In genomic region chr6:16676978-16677377, GRCh38 we compare ENCODE assay signal across 10 cellular contexts.
DNase-seq lines count a peak whose midpoint lies in the region; ATAC-seq and TF ChIP-seq lines count a peak whose summit lies in the region.
"Had no signal": no experiment of that assay in that cellular context is flagged by ENCODE, and none has a peak within 500 bp of the region (broad histone marks: within the 10 kb centered on the region; RNA-seq: fewer than 3 reads in every experiment).

No MANE protein-coding gene starts in this region.

- H3K9me3 ChIP-seq in left lung = no peaks in the 10 kb centered on the region
- H3K9me3 ChIP-seq in uterus = no peaks in the 10 kb centered on the region
- H3K9me3 ChIP-seq in BE2C = no peaks in the 10 kb centered on the region

- H3K27ac ChIP-seq in left lung (peak overlapping the region; percentile 30 to 46), uterus (peak overlapping the region; percentile 61 to 74)

- H3K4me3 Mint-ChIP-seq in activated naive CD8-positive, alpha-beta T cell = no peak overlapping the region
- H3K4me3 Mint-ChIP-seq in activated naive CD8-positive, alpha-beta T cell treated with anti-CD3 and anti-CD28 coated beads for 36 hours = no peak overlapping the region

- H3K27me3 ChIP-seq in left lung (no peaks in the 10 kb centered on the region), uterus (no peaks in the 10 kb centered on the region), BE2C (no peaks in the 10 kb centered on the region)

- TF ChIP-seq POLR2A in uterus (IDR thresholded peaks at IDR 0.05) = no peak

- in situ Hi-C loops in astrocyte of the spinal cord (cut with HindIII; ENCODE audit: low sequenced_read_pairs) = no loop called here

- intact Hi-C loops in left lung (cut with DNase I) = no loop called here
- intact Hi-C loops in uterus (cut with DNase I; ENCODE audit: low total_unique reads) = no loop called here

- H3K4me3 ChIP-seq in astrocyte of the spinal cord (ENCODE audit: low read depth, low read length) = no peak overlapping the region
- no peak overlapping the region for H3K4me3 ChIP-seq in left lung
- no peak overlapping the region for H3K4me3 ChIP-seq in uterus
- no peak overlapping the region for H3K4me3 ChIP-seq in BE2C (ENCODE audit: low read depth, low read length)

- H3K36me3 ChIP-seq in left lung (no peaks in the 10 kb centered on the region), uterus (no peaks in the 10 kb centered on the region), BE2C (no peaks in the 10 kb centered on the region)

- H3K9me3 Mint-ChIP-seq in activated naive CD8-positive, alpha-beta T cell (ENCODE audit: low read depth) = no peaks in the 10 kb centered on the region
- peaks cover 1% of the 10 kb centered on the region for H3K9me3 Mint-ChIP-seq in activated naive CD8-positive, alpha-beta T cell treated with anti-CD3 and anti-CD28 coated beads for 36 hours

- ATAC-seq in left lung (peak; percentile 73), HG02981 (IDR thresholded peaks at IDR 0.05; ENCODE audit: unreplicated experiment) (no peak), HG02623 (IDR thresholded peaks at IDR 0.05; ENCODE audit: unreplicated experiment) (no peak)

- DNase-seq in activated naive CD8-positive, alpha-beta T cell treated with anti-CD3 and anti-CD28 coated beads for 36 hours = no peak
- DNase-seq in astrocyte of the spinal cord (ENCODE audit: low read depth, low spot score) (peak; percentile 68), left lung (no peak), uterus (no peak), BE2C (no peak)
- DNase-seq: NCI-H1417 treated with DMSO at 0.1 percent for 48 hours; stimulated activated CD4-positive, alpha-beta T cell treated with anti-CD3 and anti-CD28 coated beads, Interleukin-15, amount 100 ng/mL, for 24 hours had no signal

- H3K4me1 ChIP-seq in left lung (peaks cover 11 to 67% of the 10 kb centered on the region in 2 donors), uterus (no peaks in the 10 kb centered on the region), BE2C (no peaks in the 10 kb centered on the region)

- TF ChIP-seq CTCF in astrocyte of the spinal cord (IDR thresholded peaks at IDR 0.05; ENCODE audit: low read depth, low read length) = no peak
- TF ChIP-seq CTCF in left lung (IDR thresholded peaks at IDR 0.05) = no peak
- TF ChIP-seq CTCF in uterus (IDR thresholded peaks at IDR 0.05) = no peak
- no peak for TF ChIP-seq CTCF in BE2C (IDR thresholded peaks at IDR 0.05; ENCODE audit: low read depth, low read length)

- peaks cover 25% of the 10 kb centered on the region for H3K36me3 Mint-ChIP-seq in activated naive CD8-positive, alpha-beta T cell
- peaks cover 39% of the 10 kb centered on the region for H3K36me3 Mint-ChIP-seq in activated naive CD8-positive, alpha-beta T cell treated with anti-CD3 and anti-CD28 coated beads for 36 hours

- no peaks in the 10 kb centered on the region for H3K27me3 Mint-ChIP-seq in activated naive CD8-positive, alpha-beta T cell
- H3K27me3 Mint-ChIP-seq in activated naive CD8-positive, alpha-beta T cell treated with anti-CD3 and anti-CD28 coated beads for 36 hours = no peaks in the 10 kb centered on the region

- peak overlapping the region; percentile 24 for H3K27ac Mint-ChIP-seq in activated naive CD8-positive, alpha-beta T cell
- no peak overlapping the region for H3K27ac Mint-ChIP-seq in activated naive CD8-positive, alpha-beta T cell treated with anti-CD3 and anti-CD28 coated beads for 36 hours

- H3K4me1 Mint-ChIP-seq in activated naive CD8-positive, alpha-beta T cell (ENCODE audit: low read depth) = peaks cover 52% of the 10 kb centered on the region
- H3K4me1 Mint-ChIP-seq in activated naive CD8-positive, alpha-beta T cell treated with anti-CD3 and anti-CD28 coated beads for 36 hours = peaks cover 41% of the 10 kb centered on the region
